8 cellular contexts compared by ENCODE assay signal in genomic region chr2:128196026-128196822, GRCh38.
A peak's percentile ranks its signal among the peaks of the same experiment; 100 is the strongest.
DNase-seq lines count a peak whose midpoint lies in the region; ATAC-seq and TF ChIP-seq lines count a peak whose summit lies in the region.

No MANE protein-coding gene starts in this region.

- H3K27ac ChIP-seq in neural progenitor cell = no peak overlapping the region

- TF ChIP-seq CTCF in fibroblast of mammary gland (conservative IDR thresholded peaks at IDR 0.05; ENCODE audit: control insufficient read depth, insufficient read depth, low read depth, low read length) = no peak
- no peak for TF ChIP-seq CTCF in neural progenitor cell (IDR thresholded peaks at IDR 0.05)

- H3K27me3 ChIP-seq in neural progenitor cell = no peaks in the 10 kb centered on the region

- peak; percentile 89 for ATAC-seq in activated CD4-positive, alpha-beta T cell treated with anti-CD3 and anti-CD28 coated beads for 36 hours
- ATAC-seq in stimulated activated naive B cell treated with anti-CD40 and anti-IgM and Interleukin-4, amounts not matched to agents 10 μg/mL and 1 μg/mL and 100 μg/mL, for 72 hours (replicated peaks) = peak; percentile 94
- no peak for ATAC-seq in HG02981 (IDR thresholded peaks at IDR 0.05; ENCODE audit: unreplicated experiment)

- H3F3A ChIP-seq in neural progenitor cell (ENCODE audit: low read depth) = no peaks in the 10 kb centered on the region

- H3K4me3 ChIP-seq in fibroblast of mammary gland (ENCODE audit: control insufficient read depth, low read depth, low read length) = no peak overlapping the region
- H3K4me3 ChIP-seq in neural progenitor cell = no peak overlapping the region

- H3K79me2 ChIP-seq in neural progenitor cell (ENCODE audit: low read depth) = no peaks in the 10 kb centered on the region

- no peak overlapping the region for H3K9ac ChIP-seq in neural progenitor cell

- peaks cover 23% of the 10 kb centered on the region for H3K36me3 Mint-ChIP-seq in activated CD4-positive, alpha-beta T cell treated with anti-CD3 and anti-CD28 coated beads for 36 hours (ENCODE audit: low read depth)
- peaks cover 31 to 40% of the 10 kb centered on the region in 2 donors for H3K36me3 Mint-ChIP-seq in stimulated activated naive B cell treated with anti-CD40 and anti-IgM and Interleukin-4, amounts not matched to agents 10 μg/mL and 1 μg/mL and 100 μg/mL, for 72 hours
- peaks cover 9% of the 10 kb centered on the region for H3K36me3 Mint-ChIP-seq in neural progenitor cell

- peak; percentile 35 for DNase-seq in activated CD4-positive, alpha-beta T cell treated with anti-CD3 and anti-CD28 coated beads for 36 hours
- no peak for DNase-seq in activated CD4-positive, alpha-beta T cell treated with anti-CD3 and anti-CD28 coated beads, Interleukin-2, amount 50 U/mL, for 1 hour
- DNase-seq in NCI-H345 (lab: John Stamatoyannopoulos, UW) (peak; percentile 60), fibroblast of mammary gland (ENCODE audit: low read depth) (peak; percentile 35), neural progenitor cell (ENCODE audit: low spot score) (no peak)
- DNase-seq in stimulated activated naive B cell treated with anti-CD40 and anti-IgM and Interleukin-4, amounts not matched to agents 10 μg/mL and 1 μg/mL and 100 μg/mL, for 72 hours = peak; percentile 24
- no peak for DNase-seq in effector CD8-positive, alpha-beta T cell (lab: John Stamatoyannopoulos, UW)

- H3K27me3 Mint-ChIP-seq in activated CD4-positive, alpha-beta T cell treated with anti-CD3 and anti-CD28 coated beads for 36 hours = no peaks in the 10 kb centered on the region
- H3K27me3 Mint-ChIP-seq in stimulated activated naive B cell treated with anti-CD40 and anti-IgM and Interleukin-4, amounts not matched to agents 10 μg/mL and 1 μg/mL and 100 μg/mL, for 72 hours = no peaks in the 10 kb centered on the region
- peaks cover 2% of the 10 kb centered on the region for H3K27me3 Mint-ChIP-seq in neural progenitor cell (ENCODE audit: insufficient read depth, low read depth)

- H3K4me1 ChIP-seq in neural progenitor cell = no peaks in the 10 kb centered on the region

- no peaks in the 10 kb centered on the region for H3K36me3 ChIP-seq in neural progenitor cell

- H4K20me1 ChIP-seq in neural progenitor cell (ENCODE audit: low read depth) = no peaks in the 10 kb centered on the region

- no peaks in the 10 kb centered on the region for H3K9me3 ChIP-seq in neural progenitor cell (ENCODE audit: low read depth)

- no peak overlapping the region for H2AFZ ChIP-seq in neural progenitor cell (replicated peaks)

- CTCF ChIA-PET in activated CD4-positive, alpha-beta T cell treated with anti-CD3 and anti-CD28 coated beads for 36 hours (lab: Charles Lee) = no interaction called here

- peak overlapping the region; percentile 53 for H3K27ac Mint-ChIP-seq in activated CD4-positive, alpha-beta T cell treated with anti-CD3 and anti-CD28 coated beads for 36 hours
- peak overlapping the region; percentile 81 for H3K27ac Mint-ChIP-seq in stimulated activated naive B cell treated with anti-CD40 and anti-IgM and Interleukin-4, amounts not matched to agents 10 μg/mL and 1 μg/mL and 100 μg/mL, for 72 hours
- no peak overlapping the region for H3K27ac Mint-ChIP-seq in neural progenitor cell

- H3K9me3 Mint-ChIP-seq in activated CD4-positive, alpha-beta T cell treated with anti-CD3 and anti-CD28 coated beads for 36 hours (ENCODE audit: low read depth) = no peaks in the 10 kb centered on the region
- no peaks in the 10 kb centered on the region for H3K9me3 Mint-ChIP-seq in stimulated activated naive B cell treated with anti-CD40 and anti-IgM and Interleukin-4, amounts not matched to agents 10 μg/mL and 1 μg/mL and 100 μg/mL, for 72 hours
- no peaks in the 10 kb centered on the region for H3K9me3 Mint-ChIP-seq in neural progenitor cell

- intact Hi-C loops in activated CD4-positive, alpha-beta T cell treated with anti-CD3 and anti-CD28 coated beads for 36 hours (cut with DNase I, micrococcal nuclease) = no loop called here

- POLR2A ChIA-PET in activated CD4-positive, alpha-beta T cell treated with anti-CD3 and anti-CD28 coated beads for 36 hours (lab: Charles Lee) = no interaction called here

- peaks cover 33% of the 10 kb centered on the region for H3K4me1 Mint-ChIP-seq in activated CD4-positive, alpha-beta T cell treated with anti-CD3 and anti-CD28 coated beads for 36 hours
- H3K4me1 Mint-ChIP-seq in stimulated activated naive B cell treated with anti-CD40 and anti-IgM and Interleukin-4, amounts not matched to agents 10 μg/mL and 1 μg/mL and 100 μg/mL, for 72 hours = peaks cover 20 to 32% of the 10 kb centered on the region in 2 donors
- H3K4me1 Mint-ChIP-seq in neural progenitor cell = no peaks in the 10 kb centered on the region

- no peak overlapping the region for H3K4me2 ChIP-seq in neural progenitor cell

- H3K4me3 Mint-ChIP-seq in activated CD4-positive, alpha-beta T cell treated with anti-CD3 and anti-CD28 coated beads for 36 hours = no peak overlapping the region
- peak overlapping the region in 1 of 2 donors; percentile 44 for H3K4me3 Mint-ChIP-seq in stimulated activated naive B cell treated with anti-CD40 and anti-IgM and Interleukin-4, amounts not matched to agents 10 μg/mL and 1 μg/mL and 100 μg/mL, for 72 hours
- no peak overlapping the region for H3K4me3 Mint-ChIP-seq in neural progenitor cell

Comparison
In these comparisons a context has a peak if more than half of its experiments do, and no peak if none do; other contexts are left out.
1. DNase-seq: peak in activated CD4-positive, alpha-beta T cell treated with anti-CD3 and anti-CD28 coated beads for 36 hours (single experiment), NCI-H345 (single experiment), fibroblast of mammary gland (single experiment) and stimulated activated naive B cell treated with anti-CD40 and anti-IgM and Interleukin-4, amounts not matched to agents 10 μg/mL and 1 μg/mL and 100 μg/mL, for 72 hours (single experiment); none in activated CD4-positive, alpha-beta T cell treated with anti-CD3 and anti-CD28 coated beads, Interleukin-2, amount 50 U/mL, for 1 hour (single experiment), effector CD8-positive, alpha-beta T cell (single experiment) and neural progenitor cell (single experiment).